19 cellular contexts compared by ENCODE assay signal in the genomic region with DNA sequence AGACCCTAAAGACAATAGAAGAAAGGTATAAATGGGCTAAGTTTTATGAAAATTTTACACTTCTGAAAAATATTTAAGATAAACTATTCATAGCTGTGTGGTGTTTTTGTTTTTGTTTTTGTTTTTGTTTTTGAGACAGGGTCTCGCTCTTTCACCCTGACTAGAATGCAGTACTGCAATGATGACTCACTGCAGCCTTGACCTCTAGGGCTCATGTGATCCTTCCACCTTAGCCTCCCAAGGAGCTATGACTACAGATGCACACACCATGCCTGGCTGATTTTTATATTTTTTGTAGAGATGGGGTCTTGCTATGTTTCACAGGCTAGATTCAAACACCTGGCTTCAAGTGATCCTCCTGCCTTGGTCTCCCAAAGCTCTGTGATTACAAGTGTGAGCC.
DNase-seq lines count a peak whose midpoint lies in the region; ATAC-seq, FAIRE-seq and TF ChIP-seq lines count a peak whose summit lies in the region.
"Had no signal": no experiment of that assay in that cellular context is flagged by ENCODE, and none has a peak within 500 bp of the region (broad histone marks: within the 10 kb centered on the region; RNA-seq: fewer than 3 reads in every experiment).

No MANE protein-coding gene starts in this region.

- H3K36me3 ChIP-seq in HepG2 (replicated peaks in 1 of 2; ENCODE audit: control insufficient read depth in 1 of 2, insufficient read depth in 2 of 2, low read length in 2 of 2) (peaks cover 27 to 84% of the 10 kb centered on the region in 2 experiments), thyroid gland (no peaks in the 10 kb centered on the region)

- POLR2A ChIA-PET in HepG2 (lab: Yijun Ruan, JAX): no interaction called here

- no peak overlapping the region for H3K4me2 ChIP-seq in HepG2 (ENCODE audit: low read depth, low read length)

- peaks cover 75% of the 10 kb centered on the region for H4K20me1 ChIP-seq in HepG2 (ENCODE audit: insufficient read depth, low read length)

- peak; percentile 46 for ATAC-seq in activated T-helper 17 cell treated with anti-CD3 and anti-CD28 coated beads, Interleukin-2, amount 50 U/mL, for 72 hours (replicated peaks)
- ATAC-seq in HepG2 (no peak), GM21723 (IDR thresholded peaks at IDR 0.05; ENCODE audit: unreplicated experiment) (no peak)
- ATAC-seq: HCT116, PC-3 had no signal

- WGBS in HepG2 (ENCODE audit: low lambda C conversion rate): 100% methylated on average over 1 of the region's 1 CpG
- WGBS in thyroid gland, 2 donors: 96% methylated on average over 1 of the region's 1 CpG

- peaks cover 64% of the 10 kb centered on the region for H3K4me1 Mint-ChIP-seq in activated naive CD8-positive, alpha-beta T cell (ENCODE audit: low read depth)
- H3K4me1 Mint-ChIP-seq in activated naive CD8-positive, alpha-beta T cell treated with anti-CD3 and anti-CD28 coated beads for 36 hours: peaks cover 27% of the 10 kb centered on the region
- H3K4me1 Mint-ChIP-seq in activated T-helper 17 cell treated with anti-CD3 and anti-CD28 coated beads, Interleukin-2, amount 50 U/mL, for 72 hours: peaks cover 34% of the 10 kb centered on the region

- in situ Hi-C loops in HepG2 (cut with HindIII; ENCODE audit: extremely low pct_ligation_motif_present, low pct_unique_long_range_greater_than_20kb): no loop called here

- TF ChIP-seq POLR2A in HepG2 (IDR thresholded peaks at IDR 0.05; ENCODE audit: insufficient read depth in 1 of 2, low read depth in 2 of 2, low read length in 2 of 2) (no peak), thyroid gland (IDR thresholded peaks at IDR 0.05) (no peak)

- no peak for DNase-seq in activated naive CD8-positive, alpha-beta T cell treated with anti-CD3 and anti-CD28 coated beads for 36 hours
- no peak for DNase-seq in HepG2 (ENCODE audit: low spot score)
- no peak for DNase-seq in thyroid gland
- no peak for DNase-seq in NCI-H226
- DNase-seq in stimulated activated CD4-positive, alpha-beta T cell treated with anti-CD3 and anti-CD28 coated beads, Interleukin-15, amount 100 ng/mL, for 24 hours: no peak
- DNase-seq: DMS53, NCI-H1436, NCI-H2029, NCI-H2171 treated with DMSO at 0.1 percent for 48 hours, NCI-H774, PC-3, SJCRH30 had no signal

- TF ChIP-seq EP300 in HepG2 (IDR thresholded peaks at IDR 0.05; ENCODE audit: low read depth in 2 of 2, low read length in 2 of 2) (no peak), HepG2 (CRISPR knock-in tag; IDR thresholded peaks at IDR 0.05; ENCODE audit: borderline replicate concordance) (no peak)

- TF ChIP-seq CTCF in HepG2 (CRISPR knock-in tag; IDR thresholded peaks at IDR 0.05) (no peak), thyroid gland (IDR thresholded peaks at IDR 0.05) (no peak)

- H3K4me1 ChIP-seq in HepG2 (ENCODE audit: insufficient read depth, low read length) (peaks cover 19% of the 10 kb centered on the region), thyroid gland (peaks cover 65 to 74% of the 10 kb centered on the region in 2 donors)
- H3K4me1 ChIP-seq: SJCRH30 had no signal

- CTCF ChIA-PET in HepG2 (lab: Yijun Ruan, JAX; ENCODE audit: low intra/inter-chr PET ratio, low total read pairs): no interaction called here

- H3K27me3 ChIP-seq in HepG2 (ENCODE audit: control insufficient read depth in 1 of 2, insufficient read depth in 2 of 2, low read length in 2 of 2): no peaks in the 10 kb centered on the region
- H3K27me3 ChIP-seq in thyroid gland: no peaks in the 10 kb centered on the region
- H3K27me3 ChIP-seq: SJCRH30 had no signal

- no peak overlapping the region for H3K4me3 Mint-ChIP-seq in activated naive CD8-positive, alpha-beta T cell
- H3K4me3 Mint-ChIP-seq in activated naive CD8-positive, alpha-beta T cell treated with anti-CD3 and anti-CD28 coated beads for 36 hours: no peak overlapping the region
- no peak overlapping the region for H3K4me3 Mint-ChIP-seq in activated T-helper 17 cell treated with anti-CD3 and anti-CD28 coated beads, Interleukin-2, amount 50 U/mL, for 72 hours

- peaks cover 13% of the 10 kb centered on the region for H3K36me3 Mint-ChIP-seq in activated naive CD8-positive, alpha-beta T cell
- H3K36me3 Mint-ChIP-seq in activated naive CD8-positive, alpha-beta T cell treated with anti-CD3 and anti-CD28 coated beads for 36 hours: peaks cover 45% of the 10 kb centered on the region
- peaks cover 90% of the 10 kb centered on the region for H3K36me3 Mint-ChIP-seq in activated T-helper 17 cell treated with anti-CD3 and anti-CD28 coated beads, Interleukin-2, amount 50 U/mL, for 72 hours (ENCODE audit: low read depth)

- no peaks in the 10 kb centered on the region for H3K9me3 Mint-ChIP-seq in activated naive CD8-positive, alpha-beta T cell (ENCODE audit: low read depth)
- no peaks in the 10 kb centered on the region for H3K9me3 Mint-ChIP-seq in activated naive CD8-positive, alpha-beta T cell treated with anti-CD3 and anti-CD28 coated beads for 36 hours
- no peaks in the 10 kb centered on the region for H3K9me3 Mint-ChIP-seq in activated T-helper 17 cell treated with anti-CD3 and anti-CD28 coated beads, Interleukin-2, amount 50 U/mL, for 72 hours

- no peaks in the 10 kb centered on the region for H3K27me3 Mint-ChIP-seq in activated naive CD8-positive, alpha-beta T cell
- no peaks in the 10 kb centered on the region for H3K27me3 Mint-ChIP-seq in activated naive CD8-positive, alpha-beta T cell treated with anti-CD3 and anti-CD28 coated beads for 36 hours
- H3K27me3 Mint-ChIP-seq in activated T-helper 17 cell treated with anti-CD3 and anti-CD28 coated beads, Interleukin-2, amount 50 U/mL, for 72 hours: no peaks in the 10 kb centered on the region

- H3K27ac Mint-ChIP-seq in activated naive CD8-positive, alpha-beta T cell: peak overlapping the region; percentile 7
- H3K27ac Mint-ChIP-seq in activated naive CD8-positive, alpha-beta T cell treated with anti-CD3 and anti-CD28 coated beads for 36 hours: no peak overlapping the region
- H3K27ac Mint-ChIP-seq in activated T-helper 17 cell treated with anti-CD3 and anti-CD28 coated beads, Interleukin-2, amount 50 U/mL, for 72 hours: no peak overlapping the region

- H3K4me3 ChIP-seq in HepG2 (replicated peaks in 1 of 3; ENCODE audit: insufficient read depth in 1 of 3, low read depth in 2 of 3, low read length in 3 of 3) (no peak overlapping the region), thyroid gland (replicated peaks in 1 of 3) (no peak overlapping the region)
- H3K4me3 ChIP-seq: SJCRH30 had no signal

- no peak for TF ChIP-seq RAD21 in HepG2 (CRISPR knock-in tag; IDR thresholded peaks at IDR 0.05)

- BruUV-seq in HepG2 (replicated peaks; lab: Mats Ljungman, UMichigan): no TSS peak

- no peak overlapping the region for H3K9ac ChIP-seq in HepG2 (ENCODE audit: insufficient read depth, low read depth, low read length)

- intact Hi-C loops in HepG2 (cut with micrococcal nuclease; ENCODE audit: unreplicated experiment): no loop called here
- intact Hi-C loops in thyroid gland (cut with DNase I): no loop called here

- no peaks in the 10 kb centered on the region for H3K9me3 ChIP-seq in HepG2 (ENCODE audit: low read length)
- no peaks in the 10 kb centered on the region for H3K9me3 ChIP-seq in thyroid gland
- H3K9me3 ChIP-seq: SJCRH30 had no signal

- H3K79me2 ChIP-seq in HepG2 (ENCODE audit: insufficient read depth, low read length): peaks cover 84% of the 10 kb centered on the region

- no peak for FAIRE-seq in HepG2 (lab: Jason Lieb, UNC)
- FAIRE-seq: HTR-8/SVneo had no signal

- H2AFZ ChIP-seq in HepG2 (ENCODE audit: low read length): no peak overlapping the region

- no peak overlapping the region for H3K27ac ChIP-seq in HepG2 (ENCODE audit: extremely low read length, insufficient read depth, low read length)
- H3K27ac ChIP-seq in thyroid gland: peak overlapping the region; percentile 18 to 72 (median 45)
- H3K27ac ChIP-seq: C4-2B, HL-60, SJCRH30 had no signal

TF ChIP-seq in HepG2, 621 proteins besides CTCF, POLR2A, EP300 and RAD21:
- TF ChIP-seq ETV5 (CRISPR knock-in tag; IDR thresholded peaks at IDR 0.05; ENCODE audit: borderline replicate concordance): no peak
- peak; percentile 67; the same call in 1 of the 2 replicates for TF ChIP-seq FOSL2 (CRISPR knock-in tag; IDR thresholded peaks at IDR 0.05)
- TF ChIP-seq ZNF496 (CRISPR knock-in tag; IDR thresholded peaks at IDR 0.05; ENCODE audit: insufficient replicate concordance): no peak
- TF ChIP-seq ZNF292 (CRISPR knock-in tag; IDR thresholded peaks at IDR 0.05; ENCODE audit: borderline replicate concordance, low read depth): no peak
